ENCODE assay signal across 18 cellular contexts in genomic region chr22:31874821-31875220, GRCh38.
"Had no signal": no experiment of that assay in that cellular context is flagged by ENCODE, and none has a peak within 500 bp of the region (broad histone marks: within the 10 kb centered on the region; RNA-seq: fewer than 3 reads in every experiment).

No MANE protein-coding gene starts in this region.

- H3K4me3 ChIP-seq: MG63 had no signal

- H3K27me3 ChIP-seq: MG63 had no signal

- H3K9me3 ChIP-seq: MG63 had no signal

- H3K27ac ChIP-seq: RWPE1 had no signal

- DNase-seq: KBM-7, MG63, NCI-H1092, NCI-H1105 treated with DMSO at 0.1 percent for 48 hours, NCI-H1417 treated with DMSO at 0.1 percent for 48 hours, NCI-H146, NCI-H1694 treated with DMSO at 0.1 percent for 48 hours, NCI-H1930, NCI-H2081 treated with DMSO at 0.1 percent for 48 hours, NCI-H2227 treated with DMSO at 0.1 percent for 48 hours, NCI-H524, NCI-H69, NCI-H774, PC-3, SHP77 had no signal

- ATAC-seq: Panc1, PC-3, SK-N-SH treated with all-trans-retinoic acid at 6 μM for 48 hours had no signal
